In genomic region chr12:50403001-50403440, GRCh38 we compare ENCODE assay signal across 1 cellular context.
TF ChIP-seq lines count a peak whose summit lies in the region.

No MANE protein-coding gene starts in this region.

TF ChIP-seq in HEK293, 187 proteins besides CTCF, POLR2A, EP300 and RAD21 (continued from another document):
- no peak for TF ChIP-seq PRDM2 (tag by site-specific recombination; IDR thresholded peaks at IDR 0.05; ENCODE audit: borderline replicate concordance)
- no peak for TF ChIP-seq ZNF449 (tag by site-specific recombination; IDR thresholded peaks at IDR 0.05)
- no peak for TF ChIP-seq ZNF692 (tag by site-specific recombination; IDR thresholded peaks at IDR 0.05)
- no peak for TF ChIP-seq ZNF473 (tag by site-specific recombination; IDR thresholded peaks at IDR 0.05)
- no peak for TF ChIP-seq ZNF701 (tag by site-specific recombination; IDR thresholded peaks at IDR 0.05)
- no peak for TF ChIP-seq ZNF664 (tag by site-specific recombination; IDR thresholded peaks at IDR 0.05)
- TF ChIP-seq ZNF768 (tag by site-specific recombination; IDR thresholded peaks at IDR 0.05) = no peak
- TF ChIP-seq ZNF785 (tag by site-specific recombination; IDR thresholded peaks at IDR 0.05) = no peak
- TF ChIP-seq ZNF48 (tag by site-specific recombination; IDR thresholded peaks at IDR 0.05) = no peak
